20 cellular contexts compared by ENCODE assay signal in the genomic region with DNA sequence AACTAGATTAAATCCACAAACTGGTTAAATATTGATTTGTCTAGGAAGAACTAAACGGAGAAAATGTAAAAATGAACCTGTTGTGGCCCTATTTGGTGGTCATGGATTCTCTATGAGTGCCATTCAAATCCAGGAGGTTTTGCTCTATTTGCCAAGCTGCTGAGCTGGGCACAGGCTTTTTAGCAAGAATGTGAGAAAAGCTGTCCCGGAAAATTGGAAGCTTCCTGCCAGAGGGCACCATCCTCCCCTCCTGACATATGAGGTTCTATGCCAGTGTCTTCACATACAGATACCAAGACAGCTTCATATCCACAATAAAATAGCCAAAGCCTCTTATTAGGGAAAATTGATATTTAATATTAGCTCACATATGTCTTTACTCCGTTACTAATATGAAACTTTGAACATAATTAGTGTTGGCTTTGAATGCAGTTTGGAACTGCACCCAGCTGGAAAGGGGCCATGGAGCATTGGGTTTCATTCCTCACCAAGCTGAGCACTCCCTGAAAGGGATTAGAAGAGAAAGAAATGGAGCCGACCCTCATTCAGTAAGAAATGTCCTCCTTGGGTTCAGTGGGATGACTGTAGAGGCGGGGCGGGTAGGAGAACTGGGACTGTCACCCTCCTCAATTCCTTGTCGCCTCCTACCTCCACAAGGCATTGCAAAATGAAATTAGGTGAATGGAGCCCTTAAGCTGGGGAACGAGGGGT. TPM values are rescaled to one million over a fixed set of nuclear protein-coding genes. Genes with fewer than 3 reads are reported as not detected.
A peak's percentile ranks its signal among the peaks of the same experiment; 100 is the strongest.
DNase-seq lines count a peak whose midpoint lies in the region; ATAC-seq and TF ChIP-seq lines count a peak whose summit lies in the region.
"Had no signal": no experiment of that assay in that cellular context is flagged by ENCODE, and none has a peak within 500 bp of the region (broad histone marks: within the 10 kb centered on the region; RNA-seq: fewer than 3 reads in every experiment).

No MANE protein-coding gene starts in this region.

- DNase-seq in Ammon's horn (ENCODE audit: low spot score) (peak; percentile 43), NCI-H1092 treated with DMSO at 0.1 percent for 48 hours (lab: John Stamatoyannopoulos, UW) (peak; percentile 90), NCI-H69 (lab: John Stamatoyannopoulos, UW) (peak; percentile 80), left lobe of liver (ENCODE audit: low spot score) (no peak), GM19238 (ENCODE audit: insufficient read length, low spot score) (no peak), lower leg skin (ENCODE audit: low spot score in 2 of 2) (no peak), trophoblast cell (no peak)
- DNase-seq: ACHN; activated CD4-positive, alpha-beta memory T cell treated with anti-CD3 and anti-CD28 coated beads, Interleukin-2, amount 10 ng/mL, durations not matched to agents 7 days and 5 days; foreskin fibroblast; HFFc6; occipital lobe; T-helper 9 cell had no signal

- H3K4me3 ChIP-seq in lower leg skin (ENCODE audit: low read depth, poor library complexity, severe bottlenecking), result no peak overlapping the region
- H3K4me3 ChIP-seq in trophoblast cell (ENCODE audit: low read depth, low read length), result no peak overlapping the region
- H3K4me3 ChIP-seq: lung, SK-N-MC had no signal

- no peak overlapping the region for H2BK12ac ChIP-seq in trophoblast cell (ENCODE audit: low read length)

- no peaks in the 10 kb centered on the region for H3K27me3 ChIP-seq in trophoblast cell (ENCODE audit: insufficient read depth, low read length)

- intact Hi-C loops in lower leg skin (cut with DNase I; ENCODE audit: low total_unique reads), result no loop called here

- H4K8ac ChIP-seq in trophoblast cell (ENCODE audit: low read depth, low read length), result no peak overlapping the region

- TF ChIP-seq CTCF in lower leg skin (IDR thresholded peaks at IDR 0.05), result no peak

- H3K9me3 ChIP-seq in trophoblast cell (ENCODE audit: insufficient read depth, low read depth, low read length), result no peaks in the 10 kb centered on the region

- no peak overlapping the region for H2AK5ac ChIP-seq in trophoblast cell (ENCODE audit: low read length)

- H3K9ac ChIP-seq in trophoblast cell (ENCODE audit: low read length), result no peak overlapping the region

- H3K79me1 ChIP-seq in trophoblast cell (ENCODE audit: low read length), result no peaks in the 10 kb centered on the region

- H4K12ac ChIP-seq in trophoblast cell (ENCODE audit: low read depth, low read length), result no peak overlapping the region

- no peaks in the 10 kb centered on the region for H3K79me2 ChIP-seq in trophoblast cell (ENCODE audit: control insufficient read depth, insufficient read depth, low read length, poor library complexity)

- no peak overlapping the region for H2BK5ac ChIP-seq in trophoblast cell (ENCODE audit: low read depth, low read length, poor library complexity)

- no peaks in the 10 kb centered on the region for H3K36me3 ChIP-seq in trophoblast cell (ENCODE audit: control insufficient read depth in 1 of 2, insufficient read depth in 2 of 2, low read length in 2 of 2)

- H3K4me2 ChIP-seq in trophoblast cell (ENCODE audit: low read length), result no peak overlapping the region

- no peak overlapping the region for H2BK120ac ChIP-seq in trophoblast cell (ENCODE audit: insufficient read depth, low read length, poor library complexity)

- H3K14ac ChIP-seq in trophoblast cell (ENCODE audit: low read length), result no peak overlapping the region

- H3K27ac ChIP-seq in trophoblast cell (ENCODE audit: low read depth, low read length), result no peak overlapping the region
- H3K27ac ChIP-seq: C4-2B, epithelial cell of prostate, SK-N-MC had no signal

- H3K4ac ChIP-seq in trophoblast cell (ENCODE audit: low read depth, low read length), result no peak overlapping the region

- ATAC-seq in left lobe of liver (peak; percentile 47), GM21825 (IDR thresholded peaks at IDR 0.05; ENCODE audit: unreplicated experiment) (no peak)
- ATAC-seq: sciatic nerve, WTC11 had no signal

- no peak overlapping the region for H3K23ac ChIP-seq in trophoblast cell (ENCODE audit: low read length)

- 52 to 53% methylated on average over 8 of the region's 8 CpGs for WGBS in lower leg skin, 2 donors
- no CpG with 5 or more reads among the region's 8 CpGs for WGBS in trophoblast cell (ENCODE audit: extremely low coverage, insufficient coverage, insufficient read length)

- H3K18ac ChIP-seq in trophoblast cell (ENCODE audit: low read length), result no peak overlapping the region

- H3K4me1 ChIP-seq in trophoblast cell (ENCODE audit: control insufficient read depth in 1 of 2, insufficient read depth in 2 of 2, low read length in 2 of 2), result no peaks in the 10 kb centered on the region

- TF ChIP-seq POLR2A in lower leg skin (IDR thresholded peaks at IDR 0.05), result no peak

- H4K91ac ChIP-seq in trophoblast cell (ENCODE audit: low read depth, low read length), result no peak overlapping the region

- H2AFZ ChIP-seq in trophoblast cell (ENCODE audit: insufficient read depth, low read length, poor library complexity), result no peak overlapping the region

RNA-seq across cellular contexts. Expression of gene NRCAM, which starts 47.8 kb away (rescaled TPM):
- 1.1 TPM for total RNA-seq in left lobe of liver
- 1 to 10 TPM; 1.1 to 6.1 (median 4.0) TPM for total RNA-seq in lower leg skin
- polyA plus RNA-seq in trophoblast cell (2013), result 0.38 and 0.47 TPM in 2 replicates
- total RNA-seq: activated CD4-positive, alpha-beta memory T cell treated with anti-CD3 and anti-CD28 coated beads, Interleukin-2, amount 10 ng/mL, durations not matched to agents 7 days and 5 days had no signal

Comparison
In these comparisons a context has a peak if more than half of its experiments do, and no peak if none do; other contexts are left out.
1. DNase-seq: peak in Ammon's horn (single experiment), NCI-H1092 treated with DMSO at 0.1 percent for 48 hours (single experiment) and NCI-H69 (single experiment); none in left lobe of liver (single experiment), GM19238 (single experiment), lower leg skin (0 of 2) and trophoblast cell (0 of 2).